In the genomic region with DNA sequence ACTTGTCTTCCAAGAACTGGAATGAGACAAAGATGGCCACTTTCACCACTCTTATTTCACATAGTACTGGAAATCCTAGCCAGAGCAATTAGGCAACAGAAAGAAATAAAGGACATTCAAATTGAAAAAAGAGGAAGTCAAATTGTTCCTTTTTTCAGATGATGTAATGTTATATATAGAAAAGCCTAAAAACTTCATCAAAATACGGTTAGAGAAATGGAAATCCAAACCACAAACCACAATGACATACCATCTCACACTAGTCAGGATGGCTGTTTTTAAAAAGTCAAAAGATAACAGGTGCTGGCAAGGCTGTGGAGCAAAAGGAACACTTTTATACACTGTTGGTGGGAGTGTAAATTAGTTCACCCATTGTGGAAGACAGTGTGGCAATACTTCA, we compare ENCODE assay signal across 9 cellular contexts.
DNase-seq lines count a peak whose midpoint lies in the region; ATAC-seq and TF ChIP-seq lines count a peak whose summit lies in the region.
"Had no signal": no experiment of that assay in that cellular context is flagged by ENCODE, and none has a peak within 500 bp of the region (broad histone marks: within the 10 kb centered on the region; RNA-seq: fewer than 3 reads in every experiment).

No MANE protein-coding gene starts in this region.

- H3K4me3 Mint-ChIP-seq in T-helper 2 cell treated with Interferon-gamma antibody and Interleukin-4, amounts not matched to agents 5 μg/mL and 100 μg/mL, for 36 hours: no peak overlapping the region

- H3F3A ChIP-seq in Loucy (ENCODE audit: low read depth): peaks cover 9% of the 10 kb centered on the region; the same call in 1 of the 2 replicates

- no peak for TF ChIP-seq CTCF in Loucy (conservative IDR thresholded peaks at IDR 0.05; ENCODE audit: low read length)

- no peaks in the 10 kb centered on the region for H3K27me3 ChIP-seq in Loucy (ENCODE audit: insufficient read depth, low read length, poor library complexity, severe bottlenecking)
- H3K27me3 ChIP-seq in aorta (ENCODE audit: control insufficient read depth in 1 of 2, insufficient read depth in 2 of 2, low read length in 1 of 2): no peaks in the 10 kb centered on the region

- H3K4me3 ChIP-seq in Loucy (ENCODE audit: low read length, poor library complexity, severe bottlenecking): peak overlapping the region; percentile 25
- H3K4me3 ChIP-seq in aorta (ENCODE audit: low read length in 2 of 2): no peak overlapping the region

- H3K4me1 ChIP-seq in Loucy (ENCODE audit: insufficient read depth, low read length, poor library complexity, severe bottlenecking): peaks cover 56% of the 10 kb centered on the region
- no peaks in the 10 kb centered on the region for H3K4me1 ChIP-seq in aorta (ENCODE audit: control insufficient read depth in 1 of 2, insufficient read depth in 2 of 2, low read length in 2 of 2)

- H3K36me3 Mint-ChIP-seq in T-helper 2 cell treated with Interferon-gamma antibody and Interleukin-4, amounts not matched to agents 5 μg/mL and 100 μg/mL, for 36 hours (ENCODE audit: low read depth): no peaks in the 10 kb centered on the region

- no peaks in the 10 kb centered on the region for H3K9me2 ChIP-seq in Loucy (replicated peaks; ENCODE audit: low read depth, low read length)

- H3K27ac Mint-ChIP-seq in T-helper 2 cell treated with Interferon-gamma antibody and Interleukin-4, amounts not matched to agents 5 μg/mL and 100 μg/mL, for 36 hours: no peak overlapping the region

- H3K36me3 ChIP-seq in Loucy (ENCODE audit: insufficient read depth, low read length) (no peaks in the 10 kb centered on the region), aorta (ENCODE audit: control insufficient read depth in 1 of 2, insufficient read depth in 2 of 2, low read length in 1 of 2) (no peaks in the 10 kb centered on the region)

- WGBS in aorta, 2 donors: 83 to 84% methylated on average over 1 of the region's 1 CpG

- H3K27me3 Mint-ChIP-seq in T-helper 2 cell treated with Interferon-gamma antibody and Interleukin-4, amounts not matched to agents 5 μg/mL and 100 μg/mL, for 36 hours (ENCODE audit: low read depth): no peaks in the 10 kb centered on the region

- no peaks in the 10 kb centered on the region for H4K20me1 ChIP-seq in Loucy (ENCODE audit: insufficient read depth, low read length, poor library complexity, severe bottlenecking)

- peak; percentile 71 for ATAC-seq in GM18508 (IDR thresholded peaks at IDR 0.05; ENCODE audit: insufficient read depth, unreplicated experiment)
- peak; percentile 94 for ATAC-seq in HG02610 (IDR thresholded peaks at IDR 0.05; ENCODE audit: unreplicated experiment)
- ATAC-seq in sciatic nerve: no peak
- ATAC-seq in aorta (ENCODE audit: low FRiP score): no peak

- H3K9me3 Mint-ChIP-seq in T-helper 2 cell treated with Interferon-gamma antibody and Interleukin-4, amounts not matched to agents 5 μg/mL and 100 μg/mL, for 36 hours: peaks cover 4% of the 10 kb centered on the region

- no peak overlapping the region for H2AFZ ChIP-seq in Loucy (ENCODE audit: low read length)

- H3K9ac ChIP-seq in Loucy (ENCODE audit: low read depth, low read length, poor library complexity, severe bottlenecking): peak overlapping the region; percentile 20

- no peaks in the 10 kb centered on the region for H3K79me2 ChIP-seq in Loucy (ENCODE audit: insufficient read depth, low read length)

- H3K27ac ChIP-seq in aorta (ENCODE audit: low read depth in 1 of 2, low read length in 2 of 2): no peak overlapping the region

- no peaks in the 10 kb centered on the region for H3K4me1 Mint-ChIP-seq in T-helper 2 cell treated with Interferon-gamma antibody and Interleukin-4, amounts not matched to agents 5 μg/mL and 100 μg/mL, for 36 hours (ENCODE audit: low read depth)

- intact Hi-C loops in sciatic nerve (cut with DNase I): no loop called here
- intact Hi-C loops in aorta (cut with DNase I): no loop called here

- peak overlapping the region; percentile 61 for H3K4me2 ChIP-seq in Loucy (ENCODE audit: low read depth, low read length, poor library complexity, severe bottlenecking)

- H3K9me3 ChIP-seq in Loucy (ENCODE audit: insufficient read depth, low read depth, low read length): no peaks in the 10 kb centered on the region
- no peaks in the 10 kb centered on the region for H3K9me3 ChIP-seq in aorta (ENCODE audit: control insufficient read depth, low read length)

- DNase-seq in fibroblast of peridontal ligament (ENCODE audit: extremely low read depth): peak; percentile 15
- DNase-seq in NCI-H524 treated with DMSO at 0.1 percent for 48 hours (lab: John Stamatoyannopoulos, UW): no peak
- no peak for DNase-seq in sciatic nerve (ENCODE audit: low spot score)
- no peak for DNase-seq in aorta
- DNase-seq in T-helper 2 cell treated with Interferon-gamma antibody and Interleukin-4, amounts not matched to agents 5 μg/mL and 100 μg/mL, for 36 hours (ENCODE audit: low spot score): no peak
- DNase-seq: NCI-H1105 had no signal

Comparison
In these comparisons a context has a peak if more than half of its experiments do, and no peak if none do; other contexts are left out.
1. ATAC-seq: peak in GM18508 (single experiment) and HG02610 (single experiment); none in sciatic nerve (single experiment) and aorta (single experiment).